ENCODE assay signal across 20 cellular contexts in genomic region chr3:102238362-102238761, GRCh38.
DNase-seq lines count a peak whose midpoint lies in the region; ATAC-seq and TF ChIP-seq lines count a peak whose summit lies in the region.
"Had no signal": no experiment of that assay in that cellular context is flagged by ENCODE, and none has a peak within 500 bp of the region (broad histone marks: within the 10 kb centered on the region; RNA-seq: fewer than 3 reads in every experiment).

No MANE protein-coding gene starts in this region.

- H3K27me3 ChIP-seq in breast epithelium: no peaks in the 10 kb centered on the region
- H3K27me3 ChIP-seq: upper lobe of right lung had no signal

- H3K9me3 ChIP-seq in breast epithelium: no peaks in the 10 kb centered on the region
- H3K9me3 ChIP-seq: HAP-1, left ventricle myocardium inferior, upper lobe of right lung had no signal

- TF ChIP-seq CTCF in MCF 10A (IDR thresholded peaks at IDR 0.05; ENCODE audit: unreplicated experiment) (no peak), breast epithelium (IDR thresholded peaks at IDR 0.05) (no peak), RWPE1 (conservative IDR thresholded peaks at IDR 0.05; ENCODE audit: low read depth) (no peak)

- no peak overlapping the region for H3K27ac ChIP-seq in breast epithelium
- H3K27ac ChIP-seq in RWPE1: no peak overlapping the region
- H3K27ac ChIP-seq: left ventricle myocardium inferior, upper lobe of right lung had no signal

- no peaks in the 10 kb centered on the region for H3K36me3 Mint-ChIP-seq in MCF 10A (ENCODE audit: insufficient read depth, unreplicated experiment)
- H3K36me3 Mint-ChIP-seq: CD8-positive, alpha-beta T cell; naive B cell had no signal

- CTCF ChIA-PET in MCF 10A (lab: Yijun Ruan, JAX): interaction anchor here (1.0 to 13.2 kb wide), 9 partner anchors 9 to 436 kb away, joined by 3 to 672 read pairs (median 4); no protein-coding TSS in a partner anchor
- CTCF ChIA-PET in RWPE1 (lab: Yijun Ruan, JAX): no interaction called here

- no peaks in the 10 kb centered on the region for H3K36me3 ChIP-seq in breast epithelium
- H3K36me3 ChIP-seq: HAP-1, left ventricle myocardium inferior, upper lobe of right lung had no signal

- intact Hi-C loops in MCF 10A (cut with micrococcal nuclease): loop anchor here (5.0 to 10.0 kb wide), 2 partner anchors 116 to 224 kb away; no protein-coding TSS in a partner anchor
- intact Hi-C loops in breast epithelium (cut with DNase I; ENCODE audit: low total_unique reads): no loop called here

- no peaks in the 10 kb centered on the region for H3K4me1 ChIP-seq in breast epithelium
- H3K4me1 ChIP-seq: HAP-1, left ventricle myocardium inferior, upper lobe of right lung had no signal

- H3K4me1 Mint-ChIP-seq in MCF 10A (ENCODE audit: insufficient read depth, unreplicated experiment): no peaks in the 10 kb centered on the region

- no TSS peak for BruUV-seq in MCF 10A (replicated peaks; lab: Mats Ljungman, UMichigan)

- H3K27ac Mint-ChIP-seq in MCF 10A (ENCODE audit: low read depth, unreplicated experiment): no peak overlapping the region
- H3K27ac Mint-ChIP-seq: CD8-positive, alpha-beta T cell; naive B cell; progenitor cell of endocrine pancreas had no signal

- no peak for TF ChIP-seq POLR2A in breast epithelium (IDR thresholded peaks at IDR 0.05)

- no peaks in the 10 kb centered on the region for H3K27me3 Mint-ChIP-seq in MCF 10A (ENCODE audit: insufficient read depth, unreplicated experiment)
- H3K27me3 Mint-ChIP-seq: progenitor cell of endocrine pancreas had no signal

- DNase-seq in MCF 10A (ENCODE audit: unreplicated experiment): peak; percentile 44
- DNase-seq in breast epithelium (ENCODE audit: low spot score in 2 of 2): no peak
- peak; percentile 24 for DNase-seq in RWPE1 (ENCODE audit: low spot score)
- DNase-seq in iPS DF 19.7 (ENCODE audit: low read depth, low spot score): peak; percentile 60
- no peak for DNase-seq in HUDEP-2 (lab: John Stamatoyannopoulos, UW; ENCODE audit: unreplicated experiment in 76 of 76)
- DNase-seq in foreskin melanocyte: no peak
- no peak for DNase-seq in NCI-H2171 (lab: John Stamatoyannopoulos, UW)
- DNase-seq: activated CD8-positive, alpha-beta memory T cell treated with anti-CD3 and anti-CD28 coated beads for 24 hours; activated effector memory CD4-positive, alpha-beta T cell treated with anti-CD3 and anti-CD28 coated beads, Interleukin-2, amount 50 U/mL, for 16 hours; anterior cingulate cortex; CD8-positive, alpha-beta T cell; left ventricle myocardium inferior; naive B cell; stimulated activated CD4-positive, alpha-beta T cell treated with anti-CD3 and anti-CD28 coated beads, Interleukin-12 subunit alpha, Interleukin-12 subunit beta, amount 100 ng/mL, for 4 hours; stimulated activated naive CD8-positive, alpha-beta T cell treated with anti-CD3 and anti-CD28 coated beads, Interleukin-15, Interleukin-2, amounts not matched to agents 100 U/mL and 50 U/mL, for 24 hours; SW 1271; upper lobe of right lung had no signal

- H3K4me3 Mint-ChIP-seq in MCF 10A (ENCODE audit: unreplicated experiment): no peak overlapping the region
- H3K4me3 Mint-ChIP-seq: CD8-positive, alpha-beta T cell; naive B cell had no signal

- no peaks in the 10 kb centered on the region for H3K9me3 Mint-ChIP-seq in MCF 10A (ENCODE audit: unreplicated experiment)
- H3K9me3 Mint-ChIP-seq: CD8-positive, alpha-beta T cell; naive B cell had no signal

- no peak for ATAC-seq in HG02970 (IDR thresholded peaks at IDR 0.05; ENCODE audit: low FRiP score, unreplicated experiment)
- ATAC-seq: CD8-positive, alpha-beta T cell; stimulated activated naive CD8-positive, alpha-beta T cell treated with anti-CD3 and anti-CD28 coated beads, Interleukin-15, Interleukin-2, amounts not matched to agents 100 U/mL and 50 U/mL, for 24 hours; upper lobe of right lung had no signal

- H3K4me3 ChIP-seq in breast epithelium: no peak overlapping the region
- H3K4me3 ChIP-seq: HAP-1, left ventricle myocardium inferior, upper lobe of right lung had no signal

- POLR2A ChIA-PET in MCF 10A (lab: Yijun Ruan, JAX) (no interaction called here), RWPE1 (lab: Yijun Ruan, JAX; ENCODE audit: low non-redundant PET) (interaction anchor here (0.6 kb wide), 1 partner anchor 433 kb away, joined by 3 read pairs; no protein-coding TSS in a partner anchor)

Comparison
In these comparisons a context has a peak if more than half of its experiments do, and no peak if none do; other contexts are left out.
1. DNase-seq: peak in MCF 10A (single experiment), RWPE1 (single experiment) and iPS DF 19.7 (single experiment); none in breast epithelium (0 of 2), HUDEP-2 (0 of 76), foreskin melanocyte (single experiment) and NCI-H2171 (single experiment).